In the genomic region with DNA sequence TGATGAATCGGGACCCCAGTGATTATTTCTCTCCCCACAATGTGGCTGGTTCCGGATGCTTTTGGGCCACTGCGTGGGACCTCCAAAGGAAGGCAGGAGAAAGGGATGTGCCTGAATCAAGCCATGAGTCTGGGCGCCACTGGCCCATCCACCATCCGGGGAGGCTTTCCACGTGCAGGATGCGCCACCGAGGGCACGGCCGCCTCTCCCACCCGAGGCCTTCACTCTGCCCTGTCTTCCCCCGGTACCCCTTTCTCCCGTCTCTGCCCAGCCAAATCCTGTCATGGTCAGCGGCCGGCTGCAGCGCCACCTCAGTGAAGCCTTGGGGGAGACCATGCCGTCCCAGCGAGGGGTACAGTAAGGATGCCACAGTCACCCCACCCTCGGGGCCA, we compare ENCODE assay signal across 19 cellular contexts. TPM values are rescaled to one million over a fixed set of nuclear protein-coding genes. Genes with fewer than 3 reads are reported as not detected.
DNase-seq lines count a peak whose midpoint lies in the region; ATAC-seq, FAIRE-seq and TF ChIP-seq lines count a peak whose summit lies in the region.
"Had no signal": no experiment of that assay in that cellular context is flagged by ENCODE, and none has a peak within 500 bp of the region (broad histone marks: within the 10 kb centered on the region; RNA-seq: fewer than 3 reads in every experiment).

No MANE protein-coding gene starts in this region.

- peak overlapping the region in 6 of 8 donors; percentile 19 to 89 (median 66) for H3K4me3 Mint-ChIP-seq in naive B cell

- peak overlapping the region; percentile 71 for H3K4me2 ChIP-seq in SU-DHL-6 (ENCODE audit: low read depth, low read length, poor library complexity, severe bottlenecking)
- H3K4me2 ChIP-seq: PC-9 had no signal

- H3K9me2 ChIP-seq in SU-DHL-6 (replicated peaks; ENCODE audit: insufficient read depth, low read length) = no peaks in the 10 kb centered on the region

- TF ChIP-seq POLR2A in GM12892 (IDR thresholded peaks at IDR 0.05; ENCODE audit: low read depth, low read length) = peak; percentile 79

- H3K36me3 ChIP-seq in GM06990 (ENCODE audit: control insufficient read depth, insufficient read depth, low read length) (no peaks in the 10 kb centered on the region), SU-DHL-6 (ENCODE audit: low read length) (peaks cover 3% of the 10 kb centered on the region; the same call in 1 of the 2 replicates), ascending aorta (no peaks in the 10 kb centered on the region)
- H3K36me3 ChIP-seq: SJSA1 had no signal

- H3K9me3 ChIP-seq in SU-DHL-6 (ENCODE audit: insufficient read depth, low read length) (0 out of 2 replicates have a peak, but pooled peaks cover 4% of the 10 kb centered on the region), ascending aorta (no peaks in the 10 kb centered on the region)
- H3K9me3 ChIP-seq: SJSA1 had no signal

- peaks cover 5 to 8% of the 10 kb centered on the region in 2 donors for H3K36me3 Mint-ChIP-seq in naive B cell

- ATAC-seq in naive B cell (ENCODE audit: low read depth in 2 of 2) (no peak), HG03342 (IDR thresholded peaks at IDR 0.05; ENCODE audit: unreplicated experiment) (no peak)

- H3K9ac ChIP-seq in SU-DHL-6 (ENCODE audit: low read length) = peak overlapping the region; percentile 75

- peaks cover 93% of the 10 kb centered on the region for H3F3A ChIP-seq in SU-DHL-6 (ENCODE audit: insufficient read depth)

- DNase-seq in GM06990 (ENCODE audit: extremely low read depth, insufficient read length) = peak; percentile 72
- no peak for DNase-seq in GM12892 (ENCODE audit: insufficient read length)
- DNase-seq in naive B cell = no peak
- no peak for DNase-seq in G401 (ENCODE audit: low spot score)
- DNase-seq in ascending aorta (ENCODE audit: low spot score in 2 of 2) = no peak
- no peak for DNase-seq in NCI-H187 (lab: John Stamatoyannopoulos, UW)
- DNase-seq: DMS153, HCEC 1CT, KG1, NCI-H1048, NCI-H1436 treated with DMSO at 0.1 percent for 48 hours, NCI-H2081, NCI-H748 treated with DMSO at 0.1 percent for 48 hours, PC-9, SW 1271 had no signal

- peak overlapping the region; percentile 95 to 100 (median 98) for H3K27ac Mint-ChIP-seq in naive B cell

- H3K27ac ChIP-seq in SU-DHL-6 (ENCODE audit: low read depth, low read length) = peak overlapping the region; percentile 97
- no peak overlapping the region for H3K27ac ChIP-seq in ascending aorta
- H3K27ac ChIP-seq: C4-2B, PC-9, SJSA1 had no signal

- peaks cover 78 to 91% (median 84%) of the 10 kb centered on the region in 3 donors for H3K4me1 Mint-ChIP-seq in naive B cell

- no peaks in the 10 kb centered on the region for H3K27me3 ChIP-seq in GM06990 (replicated peaks; ENCODE audit: control insufficient read depth, insufficient read depth, low read length)
- H3K27me3 ChIP-seq in SU-DHL-6 (ENCODE audit: low read length) = no peaks in the 10 kb centered on the region
- no peaks in the 10 kb centered on the region for H3K27me3 ChIP-seq in ascending aorta
- H3K27me3 ChIP-seq: SJSA1 had no signal

- in situ Hi-C loops in G401 (cut with HindIII; ENCODE audit: low sequenced_read_pairs) = no loop called here

- no peaks in the 10 kb centered on the region for H3K27me3 Mint-ChIP-seq in naive B cell

- no peaks in the 10 kb centered on the region for H3K4me1 ChIP-seq in ascending aorta
- H3K4me1 ChIP-seq: SJSA1 had no signal

- no peaks in the 10 kb centered on the region for H3K9me3 Mint-ChIP-seq in naive B cell

- H4K20me1 ChIP-seq in SU-DHL-6 (ENCODE audit: low read depth, low read length) = no peaks in the 10 kb centered on the region

- peak overlapping the region; percentile 47 for H2AFZ ChIP-seq in SU-DHL-6 (ENCODE audit: low read depth, low read length, severe bottlenecking)
- H2AFZ ChIP-seq: PC-9 had no signal

- no peak for TF ChIP-seq CTCF in GM06990 (IDR thresholded peaks at IDR 0.05; ENCODE audit: insufficient read depth, low read length, poor library complexity, severe bottlenecking)
- TF ChIP-seq CTCF in SU-DHL-6 (IDR thresholded peaks at IDR 0.05; ENCODE audit: insufficient read depth, low read length, poor library complexity, severe bottlenecking) = peak; percentile 23
- TF ChIP-seq CTCF in ascending aorta (IDR thresholded peaks at IDR 0.05) = no peak

- H3K79me2 ChIP-seq in SU-DHL-6 (ENCODE audit: insufficient read depth, low read length) = no peaks in the 10 kb centered on the region; the same call in 1 of the 2 replicates

- peak; percentile 61 for FAIRE-seq in GM12892 (lab: Jason Lieb, UNC)

- H3K4me3 ChIP-seq in GM06990 (replicated peaks; ENCODE audit: low read depth, low read length) (peak overlapping the region; percentile 51), SU-DHL-6 (ENCODE audit: insufficient read depth, low read length, poor library complexity, severe bottlenecking) (peak overlapping the region; percentile 19), ascending aorta (no peak overlapping the region)
- H3K4me3 ChIP-seq: PC-9, SJSA1 had no signal

- intact Hi-C loops in ascending aorta (cut with DNase I) = no loop called here

RNA-seq across cellular contexts. Expression of a gene that starts 43.9 kb away (rescaled TPM):
- polyA plus RNA-seq in GM12892 (2012; ENCODE audit: missing spikeins) = 134 TPM
- polyA plus RNA-seq in naive B cell (ENCODE audit: low read depth in 6 of 6) = 100 to 1,000 TPM in 5 of 6 donors, 10 to 100 TPM in 1; 90.5 to 185 (median 126) TPM
- total RNA-seq in G401 (2014; rRNA removed; shearing (Covaris generic)) = 181 and 183 TPM in 2 replicates
- 131 TPM for total RNA-seq in ascending aorta

Comparison
In these comparisons a context has a peak if more than half of its experiments do, and no peak if none do; other contexts are left out.
1. H3K4me3 ChIP-seq: peak in GM06990 (single experiment) and SU-DHL-6 (single experiment); none in ascending aorta (0 of 2).